In the genomic region with DNA sequence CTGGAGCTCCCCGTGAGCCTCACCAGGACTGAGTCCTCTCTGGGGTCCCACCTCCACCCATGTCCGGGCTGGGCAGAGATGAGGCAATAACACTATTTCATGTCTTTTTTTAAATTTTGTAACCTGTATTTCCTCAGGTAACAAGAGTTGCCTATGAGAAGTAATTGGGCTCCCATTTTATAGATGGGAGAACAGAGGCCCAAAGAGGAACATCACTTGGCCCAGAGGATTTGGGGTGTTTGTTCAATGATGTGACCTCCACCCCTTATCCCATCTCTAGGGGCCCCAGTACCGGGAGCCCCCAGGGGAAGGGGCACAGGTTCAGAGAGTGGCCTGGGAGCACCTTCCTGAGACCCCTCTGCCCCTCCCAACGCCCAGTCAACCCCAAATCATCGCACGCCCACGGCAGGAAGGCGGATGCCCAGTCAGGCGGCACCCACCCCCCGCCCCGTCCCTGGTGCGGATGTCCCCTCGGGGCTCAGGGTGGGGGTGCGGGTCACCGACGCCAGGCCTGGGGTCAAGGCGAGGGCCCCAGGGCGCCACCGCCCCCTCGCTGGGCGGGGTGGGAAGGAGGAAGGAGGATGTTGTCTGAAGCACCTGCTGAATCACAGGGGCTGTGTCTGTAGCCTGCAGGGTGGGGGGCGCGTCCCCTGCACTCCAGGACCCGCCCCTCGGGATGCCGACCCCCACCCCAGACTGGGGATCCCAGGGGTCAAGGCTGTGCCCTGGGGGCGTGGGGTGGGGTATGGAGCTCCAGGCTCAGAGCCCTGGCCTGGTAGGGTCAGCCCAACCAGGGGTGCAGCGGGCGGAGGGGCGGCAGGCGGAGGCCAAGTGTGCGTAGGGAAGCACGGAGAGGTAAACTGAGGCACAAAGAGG, we compare ENCODE assay signal across 7 cellular contexts. TPM values are rescaled to one million over a fixed set of nuclear protein-coding genes. Genes with fewer than 3 reads are reported as not detected.
DNase-seq lines count a peak whose midpoint lies in the region; ATAC-seq and TF ChIP-seq lines count a peak whose summit lies in the region.

No MANE protein-coding gene starts in this region.

- peaks cover 20 to 79% (median 73%) of the 10 kb centered on the region in 12 donors for H3K4me1 ChIP-seq in heart left ventricle
- H3K4me1 ChIP-seq in gastrocnemius medialis: peaks cover 45 to 47% of the 10 kb centered on the region in 2 donors

- H3K27ac ChIP-seq in heart left ventricle (peak overlapping the region; percentile 84 to 100 (median 98)), gastrocnemius medialis (peak overlapping the region; percentile 94 to 99 (median 96))

- H3K27me3 ChIP-seq in heart left ventricle: no peaks in the 10 kb centered on the region
- H3K27me3 ChIP-seq in gastrocnemius medialis: no peaks in the 10 kb centered on the region

- H3K27me3 Mint-ChIP-seq in activated T-cell treated with anti-CD3 and anti-CD28 coated beads, Interleukin-2, amount 50 U/mL, for 72 hours (ENCODE audit: low read depth): no peaks in the 10 kb centered on the region

- TF ChIP-seq POLR2A in heart left ventricle (IDR thresholded peaks at IDR 0.05): no peak
- no peak for TF ChIP-seq POLR2A in gastrocnemius medialis (IDR thresholded peaks at IDR 0.05)

- H3K4me3 ChIP-seq in heart left ventricle: peak overlapping the region in 10 of 12 donors; percentile 27 to 82 (median 73)
- peak overlapping the region; percentile 15 to 83 (median 60) for H3K4me3 ChIP-seq in gastrocnemius medialis

- ATAC-seq in GM19328 (IDR thresholded peaks at IDR 0.05; ENCODE audit: unreplicated experiment) (peak; percentile 7), HG03469 (IDR thresholded peaks at IDR 0.05; ENCODE audit: unreplicated experiment) (peak; percentile 0), heart left ventricle (peak; percentile 0 to 18 (median 2)), gastrocnemius medialis (peak in 1 of 2 donors; percentile 1)
- ATAC-seq in activated T-cell treated with anti-CD3 and anti-CD28 coated beads, Interleukin-2, amount 50 U/mL, for 72 hours (replicated peaks in 1 of 2): peak; percentile 38 to 44

- H3K9me3 Mint-ChIP-seq in activated T-cell treated with anti-CD3 and anti-CD28 coated beads, Interleukin-2, amount 50 U/mL, for 72 hours: no peaks in the 10 kb centered on the region

- H3K9me3 ChIP-seq in heart left ventricle (no peaks in the 10 kb centered on the region), gastrocnemius medialis (no peaks in the 10 kb centered on the region)

- H3K4me3 Mint-ChIP-seq in activated T-cell treated with anti-CD3 and anti-CD28 coated beads, Interleukin-2, amount 50 U/mL, for 72 hours: peak overlapping the region; percentile 93 to 95

- peak overlapping the region; percentile 90 for H3K27ac Mint-ChIP-seq in activated T-cell treated with anti-CD3 and anti-CD28 coated beads, Interleukin-2, amount 50 U/mL, for 72 hours

- H3K4me1 Mint-ChIP-seq in activated T-cell treated with anti-CD3 and anti-CD28 coated beads, Interleukin-2, amount 50 U/mL, for 72 hours (ENCODE audit: low read depth): peaks cover 51% of the 10 kb centered on the region

- intact Hi-C loops in heart left ventricle (cut with DNase I): no loop called here
- intact Hi-C loops in gastrocnemius medialis (cut with DNase I; ENCODE audit: low total_unique reads): no loop called here

- H3K36me3 Mint-ChIP-seq in activated T-cell treated with anti-CD3 and anti-CD28 coated beads, Interleukin-2, amount 50 U/mL, for 72 hours (ENCODE audit: insufficient read depth in 2 of 2): peaks cover 0 to 13% of the 10 kb centered on the region in 2 donors

- WGBS in heart left ventricle, 4 donors: 16 to 26% (median 24%) methylated on average over 14 to 33 of the region's 33 CpGs

- H3K36me3 ChIP-seq in heart left ventricle (peaks cover 6 to 39% (median 32%) of the 10 kb centered on the region in 9 donors), gastrocnemius medialis (peaks cover 0 to 28% of the 10 kb centered on the region in 2 donors)

- in situ Hi-C loops in gastrocnemius medialis (cut with MboI; ENCODE audit: low sequenced_read_pairs in 4 of 4): no loop called here

- peak; percentile 73 to 78 for DNase-seq in activated T-cell treated with anti-CD3 and anti-CD28 coated beads, Interleukin-2, amount 50 U/mL, for 72 hours
- DNase-seq in heart left ventricle: peak in 4 of 5 donors; percentile 49 to 60 (median 56)
- no peak for DNase-seq in gastrocnemius medialis
- no peak for DNase-seq in GM19240 (ENCODE audit: insufficient read length, low spot score)
- DNase-seq in HuH-7.5 (ENCODE audit: low spot score): no peak

- TF ChIP-seq CTCF in heart left ventricle (IDR thresholded peaks at IDR 0.05) (no peak), gastrocnemius medialis (IDR thresholded peaks at IDR 0.05 in 4 of 5, conservative IDR thresholded peaks at IDR 0.05 in 1 of 5) (no peak)

RNA-seq across cellular contexts. Expression of gene CIRBP, which starts 9.0 kb away (rescaled TPM):
- 100 to 1,000 TPM; 400 to 456 TPM for total RNA-seq in activated T-cell treated with anti-CD3 and anti-CD28 coated beads, Interleukin-2, amount 50 U/mL, for 72 hours
- total RNA-seq in heart left ventricle (100 to 1,000 TPM; 149 to 425 (median 269) TPM), gastrocnemius medialis (100 to 1,000 TPM; 274 to 578 (median 418) TPM)
- 100 to 1,000 TPM; 217 to 282 TPM for polyA plus RNA-seq in heart left ventricle

RNA-seq across cellular contexts. Expression of gene MIDN, which starts 11.7 kb away (rescaled TPM):
- 10 to 100 TPM; 72.3 to 75.4 TPM for total RNA-seq in activated T-cell treated with anti-CD3 and anti-CD28 coated beads, Interleukin-2, amount 50 U/mL, for 72 hours
- total RNA-seq in heart left ventricle (100 to 1,000 TPM in 1 of 9 donors, 10 to 100 TPM in 8; 25.8 to 115 (median 60.5) TPM), gastrocnemius medialis (100 to 1,000 TPM in 2 of 4 donors, 10 to 100 TPM in 2; 34.9 to 117 (median 86.3) TPM)
- polyA plus RNA-seq in heart left ventricle: 10 to 100 TPM; 31.5 to 33.6 TPM

RNA-seq across cellular contexts. Expression of gene FAM174C, which starts 15.2 kb away (rescaled TPM):
- total RNA-seq in activated T-cell treated with anti-CD3 and anti-CD28 coated beads, Interleukin-2, amount 50 U/mL, for 72 hours: 10 to 100 TPM; 59.8 to 69.1 TPM
- 10 to 100 TPM; 11.6 to 46.7 (median 18.7) TPM for total RNA-seq in heart left ventricle
- 10 to 100 TPM; 23.8 to 56.4 TPM for polyA plus RNA-seq in heart left ventricle
- 10 to 100 TPM; 18.7 to 36.7 (median 28.7) TPM for total RNA-seq in gastrocnemius medialis

RNA-seq across cellular contexts. Expression of gene ATP5F1D, which starts 18.6 kb away (rescaled TPM):
- 100 to 1,000 TPM; 169 to 201 TPM for total RNA-seq in activated T-cell treated with anti-CD3 and anti-CD28 coated beads, Interleukin-2, amount 50 U/mL, for 72 hours
- 100 to 1,000 TPM; 201 to 584 (median 450) TPM for total RNA-seq in heart left ventricle
- 1,000 to 10,000 TPM in 1 of 2 donors, 100 to 1,000 TPM in 1; 459 to 1,034 TPM for polyA plus RNA-seq in heart left ventricle
- 100 to 1,000 TPM; 189 to 442 (median 273) TPM for total RNA-seq in gastrocnemius medialis

RNA-seq across cellular contexts. Expression of gene CBARP, which starts 22.3 kb away (rescaled TPM):
- total RNA-seq in activated T-cell treated with anti-CD3 and anti-CD28 coated beads, Interleukin-2, amount 50 U/mL, for 72 hours: under 1 TPM; 0.38 to 0.58 TPM
- total RNA-seq in heart left ventricle (1 to 10 TPM in 6 of 9 donors, under 1 TPM in 3; 0.60 to 2.2 (median 1.8) TPM), gastrocnemius medialis (1 to 10 TPM in 1 of 4 donors, under 1 TPM in 3; 0.10 to 1.3 (median 0.53) TPM)
- polyA plus RNA-seq in heart left ventricle: 1 to 10 TPM; 1.0 to 1.6 TPM

Comparison
In these comparisons a context has a peak if more than half of its experiments do, and no peak if none do; other contexts are left out.
1. DNase-seq: peak in activated T-cell treated with anti-CD3 and anti-CD28 coated beads, Interleukin-2, amount 50 U/mL, for 72 hours (2 of 2) and heart left ventricle (4 of 5); none in gastrocnemius medialis (0 of 2), GM19240 (single experiment) and HuH-7.5 (single experiment).